ENCODE assay signal across 8 cellular contexts in genomic region chr12:69284131-69284530, GRCh38. TPM values are rescaled to one million over a fixed set of nuclear protein-coding genes. Genes with fewer than 3 reads are reported as not detected.
DNase-seq lines count a peak whose midpoint lies in the region; ATAC-seq and TF ChIP-seq lines count a peak whose summit lies in the region.

No MANE protein-coding gene starts in this region.

- no peak overlapping the region for H3K9ac ChIP-seq in colonic mucosa (ENCODE audit: low read depth in 2 of 2, low read length in 2 of 2)

- peak; percentile 15 for DNase-seq in activated T-cell treated with anti-CD3 and anti-CD28 coated beads for 48 hours (ENCODE audit: low read depth)
- DNase-seq in activated T-cell treated with anti-CD3 and anti-CD28 coated beads for 4 hours: no peak
- DNase-seq in HuH-7.5 (ENCODE audit: low spot score): peak; percentile 6
- peak; percentile 64 for DNase-seq in SK-MEL-5 (ENCODE audit: low read depth, low spot score)
- DNase-seq in colonic mucosa: peak; percentile 65
- peak; percentile 68 for DNase-seq in kidney glomerular epithelial cell (lab: John Stamatoyannopoulos, UW)
- peak; percentile 84 for DNase-seq in spleen

- intact Hi-C loops in colonic mucosa (cut with DNase I) (no loop called here), spleen (cut with DNase I; ENCODE audit: low total_unique reads) (no loop called here)

- TF ChIP-seq POLR2A in spleen (IDR thresholded peaks at IDR 0.05): no peak

- H3K9me3 ChIP-seq in colonic mucosa (no peaks in the 10 kb centered on the region), spleen (no peaks in the 10 kb centered on the region)

- H3K27ac ChIP-seq in colonic mucosa (no peak overlapping the region), spleen (no peak overlapping the region)

- TF ChIP-seq CTCF in colonic mucosa (IDR thresholded peaks at IDR 0.05): peak; percentile 12
- peak in 3 of 11 experiments; percentile 13 to 19 (median 17) for TF ChIP-seq CTCF in spleen (IDR thresholded peaks at IDR 0.05 in 8 of 11, conservative IDR thresholded peaks at IDR 0.05 in 3 of 11)

- in situ Hi-C loops in SK-MEL-5 (cut with HindIII; ENCODE audit: low pct_unique_long_range_greater_than_20kb, low sequenced_read_pairs): no loop called here

- H3K27me3 ChIP-seq in colonic mucosa (no peaks in the 10 kb centered on the region), spleen (replicated peaks in 1 of 7) (peaks cover 0 to 41% (median 0%) of the 10 kb centered on the region in 7 donors)

- no peak for ATAC-seq in GM18498 (IDR thresholded peaks at IDR 0.05; ENCODE audit: unreplicated experiment)

- no peaks in the 10 kb centered on the region for H3K4me1 ChIP-seq in colonic mucosa
- peaks cover 6 to 17% (median 12%) of the 10 kb centered on the region in 6 donors for H3K4me1 ChIP-seq in spleen

- no peak overlapping the region for H3K4me3 ChIP-seq in colonic mucosa
- H3K4me3 ChIP-seq in spleen: peak overlapping the region in 4 of 8 donors; percentile 7 to 52 (median 16)

- no peaks in the 10 kb centered on the region for H3K36me3 ChIP-seq in colonic mucosa
- no peaks in the 10 kb centered on the region for H3K36me3 ChIP-seq in spleen

- 1 to 9% (median 3%) methylated on average over 19 of the region's 19 CpGs for WGBS in spleen, 5 donors

RNA-seq across cellular contexts. Expression of gene CPSF6, which starts 44.8 kb away (rescaled TPM):
- 26.5 and 29.0 TPM in 2 replicates for total RNA-seq in SK-MEL-5 (2014; rRNA removed; shearing (Covaris generic))
- 33.2 and 46.5 TPM in 2 replicates for polyA plus RNA-seq in SK-MEL-5 (2015; cell fraction: cytosol; rRNA removed)
- polyA plus RNA-seq in SK-MEL-5 (2015; cell fraction: nucleus; rRNA removed): 136 and 143 TPM in 2 replicates
- 10 to 100 TPM; 46.7 to 61.3 TPM for total RNA-seq in colonic mucosa
- 10 to 100 TPM; 47.5 to 75.7 (median 66.2) TPM for total RNA-seq in spleen
- 10 to 100 TPM; 16.9 to 25.7 (median 18.6) TPM for polyA plus RNA-seq in spleen
